1 cellular context compared by ENCODE assay signal in genomic region chr20:6026051-6026450, GRCh38.
TF ChIP-seq lines count a peak whose summit lies in the region.

No MANE protein-coding gene starts in this region.

TF ChIP-seq in HepG2, 621 proteins besides CTCF, POLR2A, EP300 and RAD21:
- TF ChIP-seq ZNF331 (CRISPR knock-in tag; IDR thresholded peaks at IDR 0.05) (no peak), PITX1 (CRISPR knock-in tag; IDR thresholded peaks at IDR 0.05) (no peak), ZMAT3 (CRISPR knock-in tag; conservative IDR thresholded peaks at IDR 0.05) (no peak), HES4 (CRISPR knock-in tag; IDR thresholded peaks at IDR 0.05; ENCODE audit: borderline replicate concordance) (no peak), MAX (IDR thresholded peaks at IDR 0.05) (no peak), SRSF9 (IDR thresholded peaks at IDR 0.05; ENCODE audit: borderline replicate concordance, insufficient read depth, low read depth, low read length, poor library complexity, severe bottlenecking) (no peak), HDAC1 (CRISPR knock-in tag; IDR thresholded peaks at IDR 0.05) (no peak), RERE (CRISPR knock-in tag; IDR thresholded peaks at IDR 0.05; ENCODE audit: low read depth) (no peak), CBX2 (IDR thresholded peaks at IDR 0.05; ENCODE audit: low read depth, low read length) (no peak), CBX2 (CRISPR knock-in tag; IDR thresholded peaks at IDR 0.05; ENCODE audit: low read depth) (no peak), NR2C2 (CRISPR knock-in tag; IDR thresholded peaks at IDR 0.05; ENCODE audit: borderline replicate concordance) (no peak)
